In the genomic region with DNA sequence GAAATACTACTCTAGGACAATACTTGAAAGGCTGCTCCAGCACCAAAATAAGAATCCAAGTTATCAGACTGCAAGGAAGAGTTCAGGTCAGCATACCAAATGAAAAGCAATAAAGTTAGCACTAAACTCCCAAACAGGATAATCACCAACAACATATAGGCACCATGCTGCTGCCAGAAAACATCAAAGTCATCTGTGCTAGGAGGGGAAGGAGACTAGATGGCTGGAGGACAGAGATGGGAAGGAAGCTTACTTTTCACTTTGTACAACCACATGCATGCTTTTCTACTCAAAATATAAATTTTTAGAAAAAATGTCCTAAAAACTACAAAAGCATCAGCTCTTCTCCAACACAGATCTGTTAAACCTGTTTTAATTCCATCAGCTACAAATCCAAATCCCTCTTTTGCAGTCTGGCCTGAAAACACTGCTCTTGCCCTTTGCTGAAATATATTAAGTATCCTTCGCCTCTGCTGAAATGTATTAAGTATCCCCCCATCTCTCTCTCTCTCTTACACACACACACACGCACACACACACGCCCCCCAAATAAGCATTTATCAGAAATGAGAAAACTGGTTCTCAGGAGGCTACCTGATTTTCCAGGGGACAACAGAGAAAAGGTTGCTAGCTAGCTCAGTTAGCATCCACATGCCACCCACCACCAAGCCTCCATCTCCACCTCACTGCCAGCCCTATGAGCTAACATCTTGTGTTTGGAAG, we compare ENCODE assay signal across 8 cellular contexts. TPM values are rescaled to one million over a fixed set of nuclear protein-coding genes. Genes with fewer than 3 reads are reported as not detected.
DNase-seq lines count a peak whose midpoint lies in the region; ATAC-seq, FAIRE-seq and TF ChIP-seq lines count a peak whose summit lies in the region.

No MANE protein-coding gene starts in this region.

- H3K9me3 ChIP-seq in GM12878 (replicated peaks; ENCODE audit: control insufficient read depth, insufficient read depth, low read length), result no peaks in the 10 kb centered on the region
- no peaks in the 10 kb centered on the region for H3K9me3 ChIP-seq in lung (ENCODE audit: control insufficient read depth in 2 of 2, insufficient read depth in 1 of 2, low read length in 1 of 2)
- H3K9me3 ChIP-seq in upper lobe of left lung, result no peaks in the 10 kb centered on the region

- H3K36me3 Mint-ChIP-seq in activated naive CD4-positive, alpha-beta T cell treated with anti-CD3 and anti-CD28 coated beads for 36 hours (ENCODE audit: low read depth), result peaks cover 4% of the 10 kb centered on the region

- RAD21 ChIA-PET in GM12878 (lab: Charles Lee; ENCODE audit: unreplicated experiment), result interaction anchor here (0.5 to 6.4 kb wide), 18 partner anchors 24 to 189 kb away, joined by 3 to 55 read pairs (median 6); a partner anchor contains a TSS

- H3K4me1 ChIP-seq in GM12878 (ENCODE audit: control insufficient read depth, insufficient read depth, low read length) (peaks cover 3% of the 10 kb centered on the region; the same call in 1 of the 2 replicates), lung (ENCODE audit: control insufficient read depth in 2 of 2, insufficient read depth in 2 of 2, low read length in 2 of 2) (peaks cover 6 to 21% of the 10 kb centered on the region in 2 donors), upper lobe of left lung (peaks cover 28 to 35% (median 31%) of the 10 kb centered on the region in 4 donors)

- intact Hi-C loops in activated naive CD4-positive, alpha-beta T cell treated with anti-CD3 and anti-CD28 coated beads for 36 hours (cut with micrococcal nuclease), result no loop called here
- intact Hi-C loops in GM12878 (cut with micrococcal nuclease; ENCODE audit: unreplicated experiment), result loop anchor here (5.0 kb wide), 2 partner anchors 79 to 114 kb away; no protein-coding TSS in a partner anchor

- H4K20me1 ChIP-seq in GM12878 (ENCODE audit: control insufficient read depth, insufficient read depth), result no peaks in the 10 kb centered on the region

- H3K4me1 Mint-ChIP-seq in activated naive CD4-positive, alpha-beta T cell treated with anti-CD3 and anti-CD28 coated beads for 36 hours (ENCODE audit: low read depth), result peaks cover 49% of the 10 kb centered on the region

- no peak for ATAC-seq in GM12878
- ATAC-seq in lung (ENCODE audit: insufficient read depth, low FRiP score), result no peak
- ATAC-seq in upper lobe of left lung (ENCODE audit: low FRiP score in 2 of 2), result no peak
- ATAC-seq in HG03097 (IDR thresholded peaks at IDR 0.05; ENCODE audit: low FRiP score, unreplicated experiment), result no peak

- H3K27ac ChIP-seq in GM12878 (ENCODE audit: control insufficient read depth, insufficient read depth) (peak overlapping the region; percentile 83), lung (ENCODE audit: low read depth in 1 of 2, low read length in 1 of 2) (peak overlapping the region; percentile 37 to 65), upper lobe of left lung (peak overlapping the region in 3 of 4 donors; percentile 89 to 99 (median 89))

- CTCF ChIA-PET in activated naive CD4-positive, alpha-beta T cell treated with anti-CD3 and anti-CD28 coated beads for 36 hours (lab: Charles Lee), result interaction anchor here (0.7 to 1.9 kb wide), 7 partner anchors 24 to 124 kb away, joined by 3 to 12 read pairs (median 5); a partner anchor contains a TSS
- CTCF ChIA-PET in GM12878 (lab: Yijun Ruan, JAX), result interaction anchor here (0.7 to 14.9 kb wide), 24 partner anchors 8 to 414 kb away, joined by 3 to 138 read pairs (median 5); a partner anchor contains a TSS

- H3K36me3 ChIP-seq in GM12878 (ENCODE audit: control insufficient read depth in 2 of 2, insufficient read depth in 2 of 2, low read length in 1 of 2), result peaks cover 0 to 9% of the 10 kb centered on the region in 2 experiments; a peak in 2 of 4 replicates
- peaks cover 0 to 2% of the 10 kb centered on the region in 2 donors for H3K36me3 ChIP-seq in lung (ENCODE audit: control insufficient read depth in 2 of 2, insufficient read depth in 2 of 2, low read length in 2 of 2)
- peaks cover 0 to under 1% (median 0%) of the 10 kb centered on the region in 4 donors for H3K36me3 ChIP-seq in upper lobe of left lung

- peak overlapping the region; percentile 98 for H3K4me3 ChIP-seq in GM12878
- H3K4me3 ChIP-seq in lung, result peak overlapping the region; percentile 50
- peak overlapping the region in 3 of 4 donors; percentile 86 to 93 (median 91) for H3K4me3 ChIP-seq in upper lobe of left lung

- 2% methylated on average over 3 of the region's 3 CpGs for WGBS in GM12878 (ENCODE audit: insufficient coverage, insufficient replicate concordance, low lambda C conversion rate, missing lambda C conversion rate)
- 25 to 43% methylated on average over 3 of the region's 3 CpGs for WGBS in lung, 2 donors
- WGBS in upper lobe of left lung, 2 donors, result 33 to 34% methylated on average over 3 of the region's 3 CpGs

- FAIRE-seq in GM12878 (lab: Jason Lieb, UNC), result no peak

- peak overlapping the region; percentile 93 for H3K4me2 ChIP-seq in GM12878 (ENCODE audit: control insufficient read depth, insufficient read depth)

- POLR2A ChIA-PET in GM12878 (lab: Charles Lee), result interaction anchor here (0.6 to 10.1 kb wide), 13 partner anchors 9 to 183 kb away, joined by 3 to 83 read pairs (median 4); a partner anchor contains a TSS

- TF ChIP-seq POLR2A in GM12878 (IDR thresholded peaks at IDR 0.05; ENCODE audit: low read depth, low read length) (0 out of 2 replicates have a peak, but pooled peaks have one; percentile 11), upper lobe of left lung (IDR thresholded peaks at IDR 0.05) (no peak)

- TF ChIP-seq EP300 in GM12878 (IDR thresholded peaks at IDR 0.05; ENCODE audit: borderline replicate concordance in 1 of 2, control insufficient read depth in 1 of 2, low read depth in 2 of 2, low read length in 2 of 2) (no peak), upper lobe of left lung (IDR thresholded peaks at IDR 0.05) (no peak)

- SMC1A ChIA-PET in GM12878 (lab: Charles Lee; ENCODE audit: uncharacterized antibody, unreplicated experiment), result interaction anchor here (0.8 to 7.7 kb wide), 21 partner anchors 12 to 129 kb away, joined by 3 to 59 read pairs (median 5); a partner anchor contains a TSS

- in situ Hi-C loops in GM12878 (cut with MboI), result no loop called here

- peaks cover 67% of the 10 kb centered on the region for H3K79me2 ChIP-seq in GM12878 (ENCODE audit: control insufficient read depth, insufficient read depth, low read length)

- no peaks in the 10 kb centered on the region for H3K9me3 Mint-ChIP-seq in activated naive CD4-positive, alpha-beta T cell treated with anti-CD3 and anti-CD28 coated beads for 36 hours

- H3K27ac Mint-ChIP-seq in activated naive CD4-positive, alpha-beta T cell treated with anti-CD3 and anti-CD28 coated beads for 36 hours, result peak overlapping the region; percentile 83

- peak overlapping the region; percentile 81 for H3K4me3 Mint-ChIP-seq in activated naive CD4-positive, alpha-beta T cell treated with anti-CD3 and anti-CD28 coated beads for 36 hours

- TF ChIP-seq RAD21 in GM12878 (IDR thresholded peaks at IDR 0.05; ENCODE audit: insufficient read depth, low read depth, low read length), result no peak

- H2AFZ ChIP-seq in GM12878 (ENCODE audit: control insufficient read depth, low read depth, low read length), result no peak overlapping the region

- peak overlapping the region; percentile 78 for H3K9ac ChIP-seq in GM12878 (ENCODE audit: control insufficient read depth, insufficient read depth, low read length)

- TF ChIP-seq CTCF in GM12878 (IDR thresholded peaks at IDR 0.05 in 2 of 3, conservative IDR thresholded peaks at IDR 0.05 in 1 of 3; ENCODE audit: control insufficient read depth in 2 of 3, extremely low read depth in 1 of 3, insufficient read depth in 1 of 3, low read depth in 3 of 3, low read length in 3 of 3), result no peak
- TF ChIP-seq CTCF in lung (IDR thresholded peaks at IDR 0.05; ENCODE audit: control extremely low read depth, extremely low read depth), result no peak
- no peak for TF ChIP-seq CTCF in upper lobe of left lung (IDR thresholded peaks at IDR 0.05)
- no peak for TF ChIP-seq CTCF in GM20000 (IDR thresholded peaks at IDR 0.05; ENCODE audit: extremely low read depth, missing control alignments)

- H3K27me3 Mint-ChIP-seq in activated naive CD4-positive, alpha-beta T cell treated with anti-CD3 and anti-CD28 coated beads for 36 hours (ENCODE audit: low read depth), result no peaks in the 10 kb centered on the region

- DNase-seq in activated naive CD4-positive, alpha-beta T cell treated with anti-CD3 and anti-CD28 coated beads for 36 hours, result no peak
- DNase-seq in activated naive CD4-positive, alpha-beta T cell treated with anti-CD3 and anti-CD28 coated beads, Interleukin-2, amount 50 U/mL, for 16 hours, result no peak
- DNase-seq in GM12878 (ENCODE audit: low read depth, low spot score) (no peak), lung (ENCODE audit: low spot score) (no peak), upper lobe of left lung (no peak), GM20000 (ENCODE audit: low spot score) (no peak), amniotic stem cell (lab: John Stamatoyannopoulos, UW) (no peak)

- no TSS peak for BruUV-seq in GM12878 (replicated peaks; lab: Mats Ljungman, UMichigan)

- H3K27me3 ChIP-seq in GM12878 (replicated peaks in 1 of 2; ENCODE audit: control insufficient read depth in 2 of 2, insufficient read depth in 2 of 2, low read length in 1 of 2) (no peaks in the 10 kb centered on the region), lung (ENCODE audit: control insufficient read depth, insufficient read depth) (no peaks in the 10 kb centered on the region), upper lobe of left lung (no peaks in the 10 kb centered on the region)

RNA-seq across cellular contexts. Expression of a gene that starts 1.5 kb away (rescaled TPM):
- 10 to 100 TPM; 69.0 to 70.2 TPM for total RNA-seq in activated naive CD4-positive, alpha-beta T cell treated with anti-CD3 and anti-CD28 coated beads for 36 hours
- 42.2 and 43.5 TPM in 2 replicates for total RNA-seq in GM12878 (2013; cell fraction: nucleolus; rRNA removed)
- total RNA-seq in GM12878 (2014; rRNA removed), result 6.9 and 7.2 TPM in 2 replicates
- 8.3 and 8.8 TPM in 2 replicates for total RNA-seq in GM12878 (2014; rRNA removed; fragmentation: Illumina TruSeq; extraction: Trizol)
- 63.1 and 64.6 TPM in 2 replicates for total RNA-seq in GM12878 (2021)
- 8.1 TPM for polyA plus RNA-seq in GM12878 (2011; ENCODE audit: low read depth)
- polyA plus RNA-seq in GM12878 (2011; rRNA removed), result 7.3 and 10.8 TPM in 2 replicates
- 9.8 and 17.2 TPM in 2 replicates for polyA plus RNA-seq in GM12878 (2011; cell fraction: cytosol; rRNA removed)
- polyA plus RNA-seq in GM12878 (2011; cell fraction: nucleus; rRNA removed), result 15.9 and 16.1 TPM in 2 replicates
- polyA plus RNA-seq in GM12878 (2012), result 11.1 and 15.1 TPM in 2 replicates
- 17.6 and 21.2 TPM in 2 replicates for polyA plus RNA-seq in GM12878 (2014; fragmentation: Illumina TruSeq; extraction: Trizol)
- polyA plus RNA-seq in GM12878 (2014; fragmentation: Nextera tagmentation; extraction: Ambion mirVana), result 1 to 10 TPM; 2.4 to 8.7 TPM
- 10.1 and 11.3 TPM in 2 replicates for polyA plus RNA-seq in GM12878 (2014; rRNA removed)
- polyA plus RNA-seq in GM12878 (2016; fragmentation: Nextera tagmentation; extraction: Ambion mirVana), result 1 to 10 TPM; 6.4 to 6.6 TPM
- polyA minus RNA-seq in GM12878 (2011; rRNA and poly(A)+ RNA removed), result 21.0 and 24.2 TPM in 2 replicates
- polyA minus RNA-seq in GM12878 (2011; cell fraction: cytosol; rRNA and poly(A)+ RNA removed), result 24.1 and 25.2 TPM in 2 replicates
- 7.4 and 10.2 TPM in 2 replicates for polyA minus RNA-seq in GM12878 (2011; cell fraction: nucleus; rRNA and poly(A)+ RNA removed)
- 10 to 100 TPM; 20.8 to 41.7 TPM for total RNA-seq in lung
- polyA plus RNA-seq in lung, result 1 to 10 TPM; 4.6 to 6.0 TPM
- total RNA-seq in upper lobe of left lung, result 10 to 100 TPM; 16.0 to 50.3 (median 37.8) TPM

RNA-seq across cellular contexts. Expression of a gene that starts 25.3 kb away (rescaled TPM):
- total RNA-seq in activated naive CD4-positive, alpha-beta T cell treated with anti-CD3 and anti-CD28 coated beads for 36 hours, result 100 to 1,000 TPM; 124 to 130 TPM
- 176 and 188 TPM in 2 replicates for total RNA-seq in GM12878 (2013; cell fraction: nucleolus; rRNA removed)
- 18.2 and 22.2 TPM in 2 replicates for total RNA-seq in GM12878 (2014; rRNA removed)
- total RNA-seq in GM12878 (2014; rRNA removed; fragmentation: Illumina TruSeq; extraction: Trizol), result 13.1 and 13.7 TPM in 2 replicates
- total RNA-seq in GM12878 (2021), result 57.5 and 74.8 TPM in 2 replicates
- 25.1 TPM for polyA plus RNA-seq in GM12878 (2011; ENCODE audit: low read depth)
- polyA plus RNA-seq in GM12878 (2011; rRNA removed), result 15.7 and 26.6 TPM in 2 replicates
- polyA plus RNA-seq in GM12878 (2011; cell fraction: cytosol; rRNA removed), result 20.2 and 26.8 TPM in 2 replicates
- 454 and 493 TPM in 2 replicates for polyA plus RNA-seq in GM12878 (2011; cell fraction: nucleus; rRNA removed)
- polyA plus RNA-seq in GM12878 (2012), result 54.4 and 57.1 TPM in 2 replicates
- polyA plus RNA-seq in GM12878 (2014; fragmentation: Illumina TruSeq; extraction: Trizol), result 23.5 and 31.0 TPM in 2 replicates
- 10 to 100 TPM; 12.0 to 13.4 TPM for polyA plus RNA-seq in GM12878 (2014; fragmentation: Nextera tagmentation; extraction: Ambion mirVana)
- 55.1 and 73.9 TPM in 2 replicates for polyA plus RNA-seq in GM12878 (2014; rRNA removed)
- polyA plus RNA-seq in GM12878 (2016; fragmentation: Nextera tagmentation; extraction: Ambion mirVana), result 10 to 100 TPM; 20.8 to 23.3 TPM
- 25.8 and 43.4 TPM in 2 replicates for polyA minus RNA-seq in GM12878 (2011; rRNA and poly(A)+ RNA removed)
- polyA minus RNA-seq in GM12878 (2011; cell fraction: cytosol; rRNA and poly(A)+ RNA removed), result 25.7 and 31.0 TPM in 2 replicates
- 151 and 238 TPM in 2 replicates for polyA minus RNA-seq in GM12878 (2011; cell fraction: nucleus; rRNA and poly(A)+ RNA removed)
- total RNA-seq in lung, result 10 to 100 TPM; 40.5 to 84.7 TPM
- polyA plus RNA-seq in lung, result 10 to 100 TPM; 57.2 to 61.6 TPM
- total RNA-seq in upper lobe of left lung, result 100 to 1,000 TPM in 4 of 6 donors, 10 to 100 TPM in 2; 43.3 to 151 (median 103) TPM

RNA-seq across cellular contexts. Expression of a gene that starts 37.2 kb away (rescaled TPM):
- total RNA-seq in activated naive CD4-positive, alpha-beta T cell treated with anti-CD3 and anti-CD28 coated beads for 36 hours, result 10 to 100 TPM; 72.6 to 83.0 TPM
- total RNA-seq in GM12878 (2013; cell fraction: nucleolus; rRNA removed), result 37.1 and 39.2 TPM in 2 replicates
- 15.5 and 15.7 TPM in 2 replicates for total RNA-seq in GM12878 (2014; rRNA removed)
- total RNA-seq in GM12878 (2014; rRNA removed; fragmentation: Illumina TruSeq; extraction: Trizol), result 13.7 and 13.8 TPM in 2 replicates
- 54.6 and 59.7 TPM in 2 replicates for total RNA-seq in GM12878 (2021)
- 27.4 TPM for polyA plus RNA-seq in GM12878 (2011; ENCODE audit: low read depth)
- polyA plus RNA-seq in GM12878 (2011; rRNA removed), result 12.8 and 35.6 TPM in 2 replicates
- polyA plus RNA-seq in GM12878 (2011; cell fraction: cytosol; rRNA removed), result 36.7 and 38.1 TPM in 2 replicates
- polyA plus RNA-seq in GM12878 (2011; cell fraction: nucleus; rRNA removed), result 99.3 and 114 TPM in 2 replicates
- polyA plus RNA-seq in GM12878 (2012), result 47.5 and 49.7 TPM in 2 replicates
- polyA plus RNA-seq in GM12878 (2014; fragmentation: Illumina TruSeq; extraction: Trizol), result 21.6 and 49.4 TPM in 2 replicates
- polyA plus RNA-seq in GM12878 (2014; fragmentation: Nextera tagmentation; extraction: Ambion mirVana), result 1 to 10 TPM; 5.1 to 8.4 TPM
- 56.5 and 57.9 TPM in 2 replicates for polyA plus RNA-seq in GM12878 (2014; rRNA removed)
- 10 to 100 TPM; 29.9 to 40.1 TPM for polyA plus RNA-seq in GM12878 (2016; fragmentation: Nextera tagmentation; extraction: Ambion mirVana)
- polyA minus RNA-seq in GM12878 (2011; rRNA and poly(A)+ RNA removed), result 36.4 and 45.0 TPM in 2 replicates
- 16.4 and 21.3 TPM in 2 replicates for polyA minus RNA-seq in GM12878 (2011; cell fraction: cytosol; rRNA and poly(A)+ RNA removed)
- 44.2 and 65.2 TPM in 2 replicates for polyA minus RNA-seq in GM12878 (2011; cell fraction: nucleus; rRNA and poly(A)+ RNA removed)
- total RNA-seq in lung, result 10 to 100 TPM; 17.7 to 48.7 TPM
- polyA plus RNA-seq in lung, result 10 to 100 TPM; 41.9 to 43.2 TPM
- 10 to 100 TPM; 19.4 to 93.2 (median 37.6) TPM for total RNA-seq in upper lobe of left lung

RNA-seq across cellular contexts. Expression of a gene that starts 42.1 kb away (rescaled TPM):
- 10 to 100 TPM; 51.0 to 52.1 TPM for total RNA-seq in activated naive CD4-positive, alpha-beta T cell treated with anti-CD3 and anti-CD28 coated beads for 36 hours
- total RNA-seq in GM12878 (2013; cell fraction: nucleolus; rRNA removed), result 77.9 and 89.0 TPM in 2 replicates
- total RNA-seq in GM12878 (2014; rRNA removed) (78.0 and 79.1 TPM in 2 replicates), GM12878 (2014; rRNA removed; fragmentation: Illumina TruSeq; extraction: Trizol) (48.7 and 51.2 TPM in 2 replicates), GM12878 (2021) (67.7 and 68.3 TPM in 2 replicates), lung (100 to 1,000 TPM in 1 of 2 donors, 10 to 100 TPM in 1; 73.4 to 141 TPM), upper lobe of left lung (100 to 1,000 TPM in 3 of 6 donors, 10 to 100 TPM in 3; 41.9 to 145 (median 102) TPM)
- 33.2 TPM for polyA plus RNA-seq in GM12878 (2011; ENCODE audit: low read depth)
- polyA plus RNA-seq in GM12878 (2011; rRNA removed) (61.1 and 79.6 TPM in 2 replicates), GM12878 (2014; fragmentation: Illumina TruSeq; extraction: Trizol) (58.5 and 64.0 TPM in 2 replicates), GM12878 (2014; fragmentation: Nextera tagmentation; extraction: Ambion mirVana) (10 to 100 TPM in 1 of 2 experiments, 1 to 10 TPM in 1; 8.8 to 20.6 TPM), GM12878 (2014; rRNA removed) (77.0 and 77.2 TPM in 2 replicates), GM12878 (2016; fragmentation: Nextera tagmentation; extraction: Ambion mirVana) (10 to 100 TPM; 88.9 to 98.6 TPM), lung (100 to 1,000 TPM; 103 to 247 TPM)
- 116 and 131 TPM in 2 replicates for polyA plus RNA-seq in GM12878 (2011; cell fraction: cytosol; rRNA removed)
- 60.2 and 80.5 TPM in 2 replicates for polyA plus RNA-seq in GM12878 (2011; cell fraction: nucleus; rRNA removed)
- polyA plus RNA-seq in GM12878 (2012), result 55.5 and 66.2 TPM in 2 replicates
- 63.3 and 106 TPM in 2 replicates for polyA minus RNA-seq in GM12878 (2011; rRNA and poly(A)+ RNA removed)
- 31.5 and 35.2 TPM in 2 replicates for polyA minus RNA-seq in GM12878 (2011; cell fraction: cytosol; rRNA and poly(A)+ RNA removed)
- polyA minus RNA-seq in GM12878 (2011; cell fraction: nucleus; rRNA and poly(A)+ RNA removed), result 30.1 and 33.3 TPM in 2 replicates

RNA-seq across cellular contexts. Expression of a gene that starts 46.5 kb away (rescaled TPM):
- total RNA-seq in activated naive CD4-positive, alpha-beta T cell treated with anti-CD3 and anti-CD28 coated beads for 36 hours, result 1 to 10 TPM; 5.6 to 7.4 TPM
- total RNA-seq in GM12878 (2013; cell fraction: nucleolus; rRNA removed), result 21.5 and 22.0 TPM in 2 replicates
- total RNA-seq in GM12878 (2014; rRNA removed) (14.0 and 15.6 TPM in 2 replicates), GM12878 (2014; rRNA removed; fragmentation: Illumina TruSeq; extraction: Trizol) (11.6 and 12.2 TPM in 2 replicates), GM12878 (2021) (10.9 and 11.3 TPM in 2 replicates), lung (10 to 100 TPM; 13.6 to 21.8 TPM), upper lobe of left lung (10 to 100 TPM in 3 of 6 donors, 1 to 10 TPM in 3; 4.7 to 17.4 (median 9.4) TPM)
- 7.8 TPM for polyA plus RNA-seq in GM12878 (2011; ENCODE audit: low read depth)
- polyA plus RNA-seq in GM12878 (2011; rRNA removed) (9.7 and 11.9 TPM in 2 replicates), GM12878 (2014; fragmentation: Illumina TruSeq; extraction: Trizol) (10.0 and 12.5 TPM in 2 replicates), GM12878 (2014; fragmentation: Nextera tagmentation; extraction: Ambion mirVana) (10 to 100 TPM in 1 of 2 experiments, 1 to 10 TPM in 1; 9.7 to 12.9 TPM), GM12878 (2014; rRNA removed) (13.1 and 13.4 TPM in 2 replicates), GM12878 (2016; fragmentation: Nextera tagmentation; extraction: Ambion mirVana) (10 to 100 TPM; 11.2 to 11.9 TPM), lung (10 to 100 TPM in 1 of 2 donors, 1 to 10 TPM in 1; 9.5 to 13.7 TPM)
- 13.6 and 16.7 TPM in 2 replicates for polyA plus RNA-seq in GM12878 (2011; cell fraction: cytosol; rRNA removed)
- 25.1 and 37.1 TPM in 2 replicates for polyA plus RNA-seq in GM12878 (2011; cell fraction: nucleus; rRNA removed)
- polyA plus RNA-seq in GM12878 (2012), result 10.0 and 13.9 TPM in 2 replicates
- polyA minus RNA-seq in GM12878 (2011; rRNA and poly(A)+ RNA removed), result 14.5 and 23.8 TPM in 2 replicates
- 4.8 and 4.9 TPM in 2 replicates for polyA minus RNA-seq in GM12878 (2011; cell fraction: cytosol; rRNA and poly(A)+ RNA removed)
- 9.6 and 14.0 TPM in 2 replicates for polyA minus RNA-seq in GM12878 (2011; cell fraction: nucleus; rRNA and poly(A)+ RNA removed)
